Comparison of ENCODE assay signal across 2 cellular contexts in genomic region chr1:158148458-158148857, GRCh38.
TF ChIP-seq lines count a peak whose summit lies in the region.

No MANE protein-coding gene starts in this region.

TF ChIP-seq in liver, 16 proteins besides CTCF, POLR2A, EP300 and RAD21 (continued from another document):
- TF ChIP-seq REST (IDR thresholded peaks at IDR 0.05), result no peak
- TF ChIP-seq RXRA (IDR thresholded peaks at IDR 0.05), result no peak
- TF ChIP-seq ATF3 (IDR thresholded peaks at IDR 0.05), result no peak
- no peak for TF ChIP-seq ZBTB33 (IDR thresholded peaks at IDR 0.05)
- no peak for TF ChIP-seq NR2F2 (IDR thresholded peaks at IDR 0.05)
- TF ChIP-seq GABPA (IDR thresholded peaks at IDR 0.05 in 1 of 2, conservative IDR thresholded peaks at IDR 0.05 in 1 of 2), result no peak
- TF ChIP-seq HNF4A (conservative IDR thresholded peaks at IDR 0.05), result no peak

TF ChIP-seq in HepG2, 621 proteins besides CTCF, POLR2A, EP300 and RAD21 (continued from another document):
- no peak for TF ChIP-seq CEBPZ (IDR thresholded peaks at IDR 0.05; ENCODE audit: low read length)
- TF ChIP-seq PCBP2 (optimal IDR thresholded peaks at IDR 0.05; ENCODE audit: low read depth, low read length, poor library complexity, severe bottlenecking), result no peak
- no peak for TF ChIP-seq CBX5 (CRISPR knock-in tag; IDR thresholded peaks at IDR 0.05; ENCODE audit: borderline replicate concordance)
- no peak for TF ChIP-seq ZNF550 (CRISPR knock-in tag; IDR thresholded peaks at IDR 0.05; ENCODE audit: borderline replicate concordance)
- TF ChIP-seq MED13 (CRISPR knock-in tag; IDR thresholded peaks at IDR 0.05), result no peak
- TF ChIP-seq ZNF577 (CRISPR knock-in tag; IDR thresholded peaks at IDR 0.05; ENCODE audit: borderline replicate concordance, low read depth), result no peak
- TF ChIP-seq EED (CRISPR knock-in tag; IDR thresholded peaks at IDR 0.05), result no peak
- TF ChIP-seq SP5 (CRISPR knock-in tag; IDR thresholded peaks at IDR 0.05; ENCODE audit: borderline replicate concordance, low read depth), result no peak
- TF ChIP-seq ZBTB4 (CRISPR knock-in tag; IDR thresholded peaks at IDR 0.05; ENCODE audit: borderline replicate concordance), result no peak
- TF ChIP-seq HHEX (CRISPR knock-in tag; IDR thresholded peaks at IDR 0.05), result no peak
- no peak for TF ChIP-seq JUN (CRISPR knock-in tag; IDR thresholded peaks at IDR 0.05)
- TF ChIP-seq ARNT2 (CRISPR knock-in tag; IDR thresholded peaks at IDR 0.05; ENCODE audit: low read depth), result no peak
- no peak for TF ChIP-seq ZSCAN30 (CRISPR knock-in tag; IDR thresholded peaks at IDR 0.05)
- TF ChIP-seq ZFP90 (CRISPR knock-in tag; IDR thresholded peaks at IDR 0.05; ENCODE audit: borderline replicate concordance), result no peak
- no peak for TF ChIP-seq KDM5A (IDR thresholded peaks at IDR 0.05; ENCODE audit: borderline replicate concordance, low read length)
